8 cellular contexts compared by ENCODE assay signal in genomic region chr12:132761911-132762583, GRCh38.
DNase-seq lines count a peak whose midpoint lies in the region; ATAC-seq and TF ChIP-seq lines count a peak whose summit lies in the region.

No MANE protein-coding gene starts in this region.

- H3K27ac ChIP-seq in cingulate gyrus (ENCODE audit: low read depth, low read length) = peak overlapping the region; percentile 88

- ATAC-seq in GM18868 (IDR thresholded peaks at IDR 0.05; ENCODE audit: unreplicated experiment) = peak; percentile 75
- peak; percentile 77 for ATAC-seq in HG03108 (IDR thresholded peaks at IDR 0.05; ENCODE audit: unreplicated experiment)

- peak; percentile 45 for DNase-seq in AG09309 (ENCODE audit: low read depth)
- DNase-seq in NCI-H446 (lab: John Stamatoyannopoulos, UW) = peak; percentile 12 to 90
- peak; percentile 82 to 87 for DNase-seq in activated CD4-positive, alpha-beta T cell treated with anti-CD3 and anti-CD28 coated beads for 4 hours
- peak; percentile 96 for DNase-seq in left kidney (ENCODE audit: low read depth, low spot score)
- DNase-seq in stimulated activated CD4-positive, alpha-beta T cell treated with anti-CD3 and anti-CD28 coated beads, Interleukin-1b, Interleukin-23, amount 100 ng/mL, for 4 hours (ENCODE audit: low read depth in 2 of 2) = peak; percentile 77 to 88

- no peak for TF ChIP-seq CTCF in AG09309 (IDR thresholded peaks at IDR 0.05; ENCODE audit: control insufficient read depth, insufficient read depth, low read depth, low read length, missing control alignments)

- H3K4me3 ChIP-seq in AG09309 (ENCODE audit: control insufficient read depth, low read depth, low read length) = peak overlapping the region; percentile 73

Comparison
In these comparisons a context has a peak if more than half of its experiments do, and no peak if none do; other contexts are left out.
1. Peak in every context shown above with its lines: DNase-seq, ATAC-seq, H3K4me3 ChIP-seq and H3K27ac ChIP-seq.
2. DNase-seq: peak in every context shown above with its lines; median percentile 96 in left kidney; 84 in activated CD4-positive, alpha-beta T cell treated with anti-CD3 and anti-CD28 coated beads for 4 hours; 82 in stimulated activated CD4-positive, alpha-beta T cell treated with anti-CD3 and anti-CD28 coated beads, Interleukin-1b, Interleukin-23, amount 100 ng/mL, for 4 hours; 51 in NCI-H446; 45 in AG09309.